Comparison of ENCODE assay signal across 10 cellular contexts in the genomic region with DNA sequence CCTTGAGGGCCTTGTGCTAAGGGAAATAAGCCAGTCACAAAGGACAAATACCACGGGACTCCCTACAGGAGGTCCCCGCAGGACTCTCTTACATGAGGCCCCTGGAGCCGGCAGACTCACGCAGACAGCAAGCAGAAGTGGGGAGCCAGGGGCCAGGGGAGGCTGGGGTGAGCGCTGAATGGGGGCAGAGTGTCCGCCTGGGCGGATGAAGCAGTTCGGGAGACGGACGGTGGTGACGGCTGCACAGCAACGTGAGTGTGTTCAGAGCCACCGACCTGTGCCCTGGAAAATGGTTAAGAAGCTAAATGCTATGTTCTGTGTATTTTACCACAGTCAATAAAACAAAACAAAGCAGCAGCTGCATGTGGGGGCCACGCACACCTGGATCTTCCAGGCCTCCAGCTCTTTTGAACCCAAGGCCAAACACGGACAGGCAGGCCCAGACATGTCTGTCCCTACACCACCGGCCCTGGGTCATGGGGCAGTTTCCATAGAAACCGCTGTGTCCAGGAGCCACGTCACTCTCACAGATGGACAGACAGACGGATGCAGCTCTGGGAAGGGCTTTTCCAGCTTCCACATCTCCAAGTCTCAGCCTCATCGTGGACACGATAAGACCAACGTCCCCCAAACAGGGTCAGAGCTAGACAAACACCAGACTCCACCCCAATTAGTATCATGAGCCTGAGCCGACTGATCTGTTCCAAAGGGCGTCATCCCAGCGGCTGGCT.
A peak's percentile ranks its signal among the peaks of the same experiment; 100 is the strongest.
DNase-seq lines count a peak whose midpoint lies in the region; ATAC-seq and TF ChIP-seq lines count a peak whose summit lies in the region.
"Had no signal": no experiment of that assay in that cellular context is flagged by ENCODE, and none has a peak within 500 bp of the region (broad histone marks: within the 10 kb centered on the region; RNA-seq: fewer than 3 reads in every experiment).

No MANE protein-coding gene starts in this region.

- TF ChIP-seq CTCF in WERI-Rb-1 (IDR thresholded peaks at IDR 0.05; ENCODE audit: low read depth, low read length) (no peak), coronary artery (IDR thresholded peaks at IDR 0.05) (no peak)

- peak overlapping the region; percentile 92 for H4K8ac ChIP-seq in mesenchymal stem cell (ENCODE audit: low read length)

- peak overlapping the region; percentile 7 for H3K4me3 ChIP-seq in WERI-Rb-1 (ENCODE audit: low read depth, low read length)
- H3K4me3 ChIP-seq in mesenchymal stem cell (ENCODE audit: insufficient read depth in 1 of 2, low read depth in 1 of 2, low read length in 2 of 2) = no peak overlapping the region
- H3K4me3 ChIP-seq in coronary artery = no peak overlapping the region
- no peak overlapping the region for H3K4me3 ChIP-seq in aorta (ENCODE audit: low read length in 2 of 2)

- H3K23ac ChIP-seq in mesenchymal stem cell (ENCODE audit: low read length in 2 of 2) = no peak overlapping the region

- H2BK12ac ChIP-seq in mesenchymal stem cell (ENCODE audit: low read length in 2 of 2) = peak overlapping the region; percentile 12 to 65

- H3K4ac ChIP-seq in mesenchymal stem cell (ENCODE audit: low read depth in 1 of 2, low read length in 2 of 2) = peak overlapping the region; percentile 42 to 64

- peak overlapping the region; percentile 24 for H2BK5ac ChIP-seq in mesenchymal stem cell (ENCODE audit: low read depth, low read length, poor library complexity, severe bottlenecking)

- H2BK120ac ChIP-seq in mesenchymal stem cell (ENCODE audit: low read depth, low read length) = peak overlapping the region; percentile 22

- H3K36me3 ChIP-seq in WERI-Rb-1 (no peaks in the 10 kb centered on the region; the same call in none of the 2 replicates), mesenchymal stem cell (ENCODE audit: control insufficient read depth in 1 of 2, insufficient read depth in 2 of 2, low read depth in 1 of 2, low read length in 2 of 2) (peaks cover 0 to 46% of the 10 kb centered on the region in 2 experiments), aorta (ENCODE audit: control insufficient read depth in 1 of 2, insufficient read depth in 2 of 2, low read length in 1 of 2) (no peaks in the 10 kb centered on the region)

- DNase-seq in DMS153 (lab: John Stamatoyannopoulos, UW) (peak; percentile 73), NCI-H146 (lab: John Stamatoyannopoulos, UW) (peak; percentile 97), WERI-Rb-1 (peak; percentile 91), mesenchymal stem cell (peak; percentile 53), NCI-H1436 treated with DMSO at 0.1 percent for 48 hours (lab: John Stamatoyannopoulos, UW) (no peak), coronary artery (ENCODE audit: low spot score) (no peak), aorta (no peak)
- DNase-seq: naive thymus-derived CD4-positive, alpha-beta T cell; T-cell had no signal

- WGBS in mesenchymal stem cell = 65% methylated on average over 21 of the region's 25 CpGs
- WGBS in aorta, 2 donors = 87 to 89% methylated on average over 22 to 25 of the region's 25 CpGs

- peak overlapping the region; percentile 8 for H2BK15ac ChIP-seq in mesenchymal stem cell (ENCODE audit: low read depth, poor library complexity, severe bottlenecking)

- peak overlapping the region; percentile 15 to 86 for H3K18ac ChIP-seq in mesenchymal stem cell (ENCODE audit: low read depth in 1 of 2, low read length in 2 of 2)

- no peak overlapping the region for H2AFZ ChIP-seq in mesenchymal stem cell (ENCODE audit: low read depth, low read length)

- ATAC-seq in GM19328 (IDR thresholded peaks at IDR 0.05; ENCODE audit: unreplicated experiment) = no peak
- ATAC-seq in aorta (ENCODE audit: low FRiP score) = no peak
- ATAC-seq: naive thymus-derived CD4-positive, alpha-beta T cell; T-cell had no signal

- H3K14ac ChIP-seq in mesenchymal stem cell (ENCODE audit: low read length in 2 of 2) = no peak overlapping the region

- H3K27ac ChIP-seq in WERI-Rb-1 (peak overlapping the region; percentile 90), mesenchymal stem cell (ENCODE audit: low read length, poor library complexity, severe bottlenecking) (no peak overlapping the region), coronary artery (no peak overlapping the region), aorta (ENCODE audit: low read depth in 1 of 2, low read length in 2 of 2) (no peak overlapping the region)

- no peak overlapping the region for H3K4me2 ChIP-seq in mesenchymal stem cell (ENCODE audit: low read length, poor library complexity, severe bottlenecking)

- peak overlapping the region; percentile 60 for H2AK5ac ChIP-seq in mesenchymal stem cell (ENCODE audit: low read length, severe bottlenecking)

- peak overlapping the region; percentile 9 for H3K9ac ChIP-seq in mesenchymal stem cell (ENCODE audit: low read length)

- H3K79me1 ChIP-seq in mesenchymal stem cell (replicated peaks; ENCODE audit: low read length, poor library complexity, severe bottlenecking) = peaks cover 37% of the 10 kb centered on the region

- H3K27me3 ChIP-seq in WERI-Rb-1 (ENCODE audit: insufficient read depth, low read depth, severe bottlenecking) (no peaks in the 10 kb centered on the region), mesenchymal stem cell (ENCODE audit: control insufficient read depth in 1 of 2, insufficient read depth in 1 of 2, low read length in 2 of 2) (no peaks in the 10 kb centered on the region), aorta (ENCODE audit: control insufficient read depth in 1 of 2, insufficient read depth in 2 of 2, low read length in 1 of 2) (no peaks in the 10 kb centered on the region)

- no peaks in the 10 kb centered on the region for H3K9me3 ChIP-seq in WERI-Rb-1 (ENCODE audit: severe bottlenecking)
- H3K9me3 ChIP-seq in mesenchymal stem cell (ENCODE audit: control insufficient read depth, low read length) = no peaks in the 10 kb centered on the region
- no peaks in the 10 kb centered on the region for H3K9me3 ChIP-seq in aorta (ENCODE audit: control insufficient read depth, low read length)

- intact Hi-C loops in aorta (cut with DNase I) = no loop called here

- peak overlapping the region; percentile 97 for H4K91ac ChIP-seq in mesenchymal stem cell (ENCODE audit: low read length)

- H3K4me1 ChIP-seq in mesenchymal stem cell (ENCODE audit: control insufficient read depth, insufficient read depth, low read depth, low read length) (peaks cover 68% of the 10 kb centered on the region), aorta (ENCODE audit: control insufficient read depth in 1 of 2, insufficient read depth in 2 of 2, low read length in 2 of 2) (no peaks in the 10 kb centered on the region)

Comparison
In these comparisons a context has a peak if more than half of its experiments do, and no peak if none do; other contexts are left out.
1. DNase-seq: peak in DMS153 (single experiment), NCI-H146 (single experiment), WERI-Rb-1 (single experiment) and mesenchymal stem cell (single experiment); none in NCI-H1436 treated with DMSO at 0.1 percent for 48 hours (single experiment), coronary artery (single experiment) and aorta (0 of 2).